In genomic region chr2:157364257-157364974, GRCh38 we compare ENCODE assay signal across 10 cellular contexts. TPM values are rescaled to one million over a fixed set of nuclear protein-coding genes. Genes with fewer than 3 reads are reported as not detected.
DNase-seq lines count a peak whose midpoint lies in the region; ATAC-seq, FAIRE-seq and TF ChIP-seq lines count a peak whose summit lies in the region.
"Had no signal": no experiment of that assay in that cellular context is flagged by ENCODE, and none has a peak within 500 bp of the region (broad histone marks: within the 10 kb centered on the region; RNA-seq: fewer than 3 reads in every experiment).

No MANE protein-coding gene starts in this region.

- DNase-seq in GM12878 (ENCODE audit: low read depth, low spot score) (peak; percentile 87), Karpas-422 (no peak), smooth muscle cell (lab: John Stamatoyannopoulos, UW; ENCODE audit: unreplicated experiment) (no peak), BE2C (no peak), GM12892 (ENCODE audit: insufficient read length) (no peak)
- DNase-seq: left ventricle myocardium inferior; stimulated activated CD4-positive, alpha-beta T cell treated with anti-CD3 and anti-CD28 coated beads, Interleukin-2, amount 100 ng/mL, for 48 hours had no signal

- H3K9ac ChIP-seq in GM12878 (ENCODE audit: control insufficient read depth, insufficient read depth, low read length) (no peak overlapping the region), Karpas-422 (ENCODE audit: low read length) (no peak overlapping the region), smooth muscle cell (ENCODE audit: low read depth) (no peak overlapping the region)

- H3K27ac ChIP-seq in GM12878 (ENCODE audit: control insufficient read depth, insufficient read depth), result peak overlapping the region; percentile 56; the same call in 1 of the 2 replicates
- H3K27ac ChIP-seq in Karpas-422 (ENCODE audit: low read length), result no peak overlapping the region
- no peak overlapping the region for H3K27ac ChIP-seq in smooth muscle cell (ENCODE audit: low read depth)
- H3K27ac ChIP-seq: left ventricle myocardium inferior had no signal

- peaks cover 23% of the 10 kb centered on the region for H3K9me3 ChIP-seq in GM12878 (replicated peaks; ENCODE audit: control insufficient read depth, insufficient read depth, low read length)
- no peaks in the 10 kb centered on the region for H3K9me3 ChIP-seq in Karpas-422 (ENCODE audit: low read length)
- H3K9me3 ChIP-seq in smooth muscle cell (replicated peaks; ENCODE audit: low read depth), result no peaks in the 10 kb centered on the region
- no peaks in the 10 kb centered on the region for H3K9me3 ChIP-seq in BE2C

- peak; percentile 85 for FAIRE-seq in GM12878 (lab: Jason Lieb, UNC)
- no peak for FAIRE-seq in GM12892 (lab: Jason Lieb, UNC)

- intact Hi-C loops in GM12878 (cut with micrococcal nuclease; ENCODE audit: unreplicated experiment), result loop anchor here (2.0 kb wide), 1 partner anchor 40 kb away; no protein-coding TSS in a partner anchor

- H3K36me3 ChIP-seq in GM12878 (ENCODE audit: control insufficient read depth in 2 of 2, insufficient read depth in 2 of 2, low read length in 1 of 2), result no peaks in the 10 kb centered on the region; a peak in 1 of 4 replicates
- no peaks in the 10 kb centered on the region for H3K36me3 ChIP-seq in Karpas-422 (ENCODE audit: insufficient read depth, low read length)
- no peaks in the 10 kb centered on the region for H3K36me3 ChIP-seq in smooth muscle cell (ENCODE audit: low read depth)
- no peaks in the 10 kb centered on the region for H3K36me3 ChIP-seq in BE2C
- H3K36me3 ChIP-seq: left ventricle myocardium inferior had no signal

- SMC1A ChIA-PET in GM12878 (lab: Charles Lee; ENCODE audit: uncharacterized antibody, unreplicated experiment), result interaction anchor here (0.7 to 4.2 kb wide), 22 partner anchors 9 to 106 kb away, joined by 3 to 44 read pairs (median 6); partner anchors contain the start of gene CYTIP

- peak; percentile 61 to 81; a peak in 3 of 4 replicates for TF ChIP-seq EP300 in GM12878 (IDR thresholded peaks at IDR 0.05; ENCODE audit: borderline replicate concordance in 1 of 2, control insufficient read depth in 1 of 2, low read depth in 2 of 2, low read length in 2 of 2)

- H4K20me1 ChIP-seq in GM12878 (ENCODE audit: control insufficient read depth, insufficient read depth), result no peaks in the 10 kb centered on the region
- H4K20me1 ChIP-seq in Karpas-422 (ENCODE audit: insufficient read depth, low read depth, low read length), result no peaks in the 10 kb centered on the region
- H4K20me1 ChIP-seq in smooth muscle cell (ENCODE audit: low read depth), result no peaks in the 10 kb centered on the region

- POLR2A ChIA-PET in GM12878 (lab: Charles Lee), result interaction anchor here (0.5 to 2.0 kb wide), 8 partner anchors 14 to 79 kb away, joined by 3 to 7 read pairs (median 4); partner anchors contain the start of gene CYTIP

- TF ChIP-seq POLR2A in GM12878 (IDR thresholded peaks at IDR 0.05; ENCODE audit: low read depth, low read length) (no peak), GM12892 (IDR thresholded peaks at IDR 0.05; ENCODE audit: low read depth, low read length) (no peak)

- WGBS in GM12878 (ENCODE audit: insufficient coverage, insufficient replicate concordance, low lambda C conversion rate, missing lambda C conversion rate), result 0% methylated on average over 2 of the region's 2 CpGs
- WGBS in smooth muscle cell (ENCODE audit: low lambda C conversion rate), result 75% methylated on average over 2 of the region's 2 CpGs

- RAD21 ChIA-PET in GM12878 (lab: Charles Lee; ENCODE audit: unreplicated experiment), result interaction anchor here (0.7 to 3.4 kb wide), 12 partner anchors 37 to 115 kb away, joined by 3 to 21 read pairs (median 4); partner anchors contain the start of gene CYTIP

- ATAC-seq in GM18502 (IDR thresholded peaks at IDR 0.05; ENCODE audit: poor library complexity, unreplicated experiment) (peak; percentile 92), GM21360 (IDR thresholded peaks at IDR 0.05; ENCODE audit: unreplicated experiment) (peak; percentile 90), HG03159 (IDR thresholded peaks at IDR 0.05; ENCODE audit: unreplicated experiment) (peak; percentile 73), GM12878 (peak; percentile 90)

- H3K4me1 ChIP-seq in GM12878 (ENCODE audit: control insufficient read depth, insufficient read depth, low read length), result peaks cover 14% of the 10 kb centered on the region
- H3K4me1 ChIP-seq in Karpas-422 (ENCODE audit: low read length), result no peaks in the 10 kb centered on the region
- no peaks in the 10 kb centered on the region for H3K4me1 ChIP-seq in smooth muscle cell (ENCODE audit: low read depth)
- H3K4me1 ChIP-seq in BE2C, result no peaks in the 10 kb centered on the region

- H3K27me3 ChIP-seq in GM12878 (replicated peaks in 1 of 2; ENCODE audit: control insufficient read depth in 2 of 2, insufficient read depth in 2 of 2, low read length in 1 of 2) (no peaks in the 10 kb centered on the region), Karpas-422 (ENCODE audit: low read length) (no peaks in the 10 kb centered on the region), smooth muscle cell (ENCODE audit: low read depth) (no peaks in the 10 kb centered on the region), BE2C (no peaks in the 10 kb centered on the region)

- H3F3A ChIP-seq in smooth muscle cell (ENCODE audit: low read depth), result no peaks in the 10 kb centered on the region

- BruUV-seq in GM12878 (replicated peaks; lab: Mats Ljungman, UMichigan), result no TSS peak

- H3K9me2 ChIP-seq in Karpas-422 (replicated peaks; ENCODE audit: insufficient read depth, low read length), result no peaks in the 10 kb centered on the region

- CTCF ChIA-PET in GM12878 (lab: Yijun Ruan, JAX), result interaction anchor here (0.8 to 5.1 kb wide), 9 partner anchors 18 to 840 kb away, joined by 3 to 43 read pairs (median 4); partner anchors contain the start of gene ERMN

- no peak for TF ChIP-seq CTCF in GM12878 (IDR thresholded peaks at IDR 0.05 in 2 of 3, conservative IDR thresholded peaks at IDR 0.05 in 1 of 3; ENCODE audit: control insufficient read depth in 2 of 3, extremely low read depth in 1 of 3, insufficient read depth in 1 of 3, low read depth in 3 of 3, low read length in 3 of 3)
- no peak for TF ChIP-seq CTCF in smooth muscle cell (IDR thresholded peaks at IDR 0.05; ENCODE audit: borderline replicate concordance, insufficient read depth, poor library complexity, severe bottlenecking)
- TF ChIP-seq CTCF in BE2C (IDR thresholded peaks at IDR 0.05; ENCODE audit: low read depth, low read length), result no peak

- H2AFZ ChIP-seq in GM12878 (ENCODE audit: control insufficient read depth, low read depth, low read length), result no peak overlapping the region
- no peak overlapping the region for H2AFZ ChIP-seq in Karpas-422 (ENCODE audit: low read length)
- H2AFZ ChIP-seq in smooth muscle cell (ENCODE audit: low read depth), result no peak overlapping the region

- H3K4me3 ChIP-seq in GM12878 (no peak overlapping the region), Karpas-422 (ENCODE audit: low read length) (no peak overlapping the region), smooth muscle cell (no peak overlapping the region), BE2C (ENCODE audit: low read depth, low read length) (no peak overlapping the region)
- H3K4me3 ChIP-seq: left ventricle myocardium inferior had no signal

- H3K4me2 ChIP-seq in GM12878 (ENCODE audit: control insufficient read depth, insufficient read depth) (peak overlapping the region; percentile 59), Karpas-422 (ENCODE audit: low read depth, low read length, poor library complexity, severe bottlenecking) (no peak overlapping the region), smooth muscle cell (no peak overlapping the region)

- in situ Hi-C loops in GM12878 (cut with MboI), result no loop called here

- TF ChIP-seq RAD21 in GM12878 (IDR thresholded peaks at IDR 0.05; ENCODE audit: insufficient read depth, low read depth, low read length), result no peak

- H3K79me2 ChIP-seq in GM12878 (ENCODE audit: control insufficient read depth, insufficient read depth, low read length) (no peaks in the 10 kb centered on the region), Karpas-422 (ENCODE audit: low read length) (no peaks in the 10 kb centered on the region), smooth muscle cell (ENCODE audit: low read depth) (no peaks in the 10 kb centered on the region)

RNA-seq across cellular contexts. Expression of gene ERMN, which starts 38.8 kb away (rescaled TPM):
- total RNA-seq in GM12878 (2013; cell fraction: nucleolus; rRNA removed), result 17.5 and 19.5 TPM in 2 replicates
- total RNA-seq in GM12878 (2014; rRNA removed) (1.5 and 1.7 TPM in 2 replicates), GM12878 (2014; rRNA removed; fragmentation: Illumina TruSeq; extraction: Trizol) (2.3 and 3.0 TPM in 2 replicates), GM12878 (2021) (1.2 and 1.5 TPM in 2 replicates), smooth muscle cell (not detected in 2 replicates)
- 3.4 TPM for polyA plus RNA-seq in GM12878 (2011; ENCODE audit: low read depth)
- polyA plus RNA-seq in GM12878 (2011; rRNA removed) (5.3 and 8.9 TPM in 2 replicates), GM12878 (2014; fragmentation: Illumina TruSeq; extraction: Trizol) (4.7 and 5.0 TPM in 2 replicates), GM12878 (2014; fragmentation: Nextera tagmentation; extraction: Ambion mirVana) (1 to 10 TPM in 1 of 2 experiments, under 1 TPM in 1; 0.29 to 1.0 TPM), GM12878 (2014; rRNA removed) (4.2 and 4.5 TPM in 2 replicates), GM12878 (2016; fragmentation: Nextera tagmentation; extraction: Ambion mirVana) (under 1 TPM; 0.26 to 0.40 TPM), smooth muscle cell (not detected in 2 replicates)
- 0.19 and 0.38 TPM in 2 replicates for polyA plus RNA-seq in GM12878 (2011; cell fraction: cytosol; rRNA removed)
- polyA plus RNA-seq in GM12878 (2011; cell fraction: nucleus; rRNA removed), result 20.3 and 21.5 TPM in 2 replicates
- 2.7 and 4.9 TPM in 2 replicates for polyA plus RNA-seq in GM12878 (2012)
- polyA minus RNA-seq in GM12878 (2011; rRNA and poly(A)+ RNA removed), result 3.1 and 4.0 TPM in 2 replicates
- polyA minus RNA-seq in GM12878 (2011; cell fraction: cytosol; rRNA and poly(A)+ RNA removed), result not detected in 2 replicates
- 3.0 and 5.5 TPM in 2 replicates for polyA minus RNA-seq in GM12878 (2011; cell fraction: nucleus; rRNA and poly(A)+ RNA removed)
- 5.8 and 8.2 TPM in 2 replicates for total RNA-seq in Karpas-422 (2014; rRNA removed; shearing (Covaris generic); ENCODE audit: low replicate concordance)
- not detected for polyA plus RNA-seq in BE2C (2012; ENCODE audit: insufficient read depth, insufficient read length, low read depth)
- polyA plus RNA-seq in GM12892 (2012; ENCODE audit: missing spikeins), result 1.8 TPM
- total RNA-seq: left ventricle myocardium inferior had no signal
